In the genomic region with DNA sequence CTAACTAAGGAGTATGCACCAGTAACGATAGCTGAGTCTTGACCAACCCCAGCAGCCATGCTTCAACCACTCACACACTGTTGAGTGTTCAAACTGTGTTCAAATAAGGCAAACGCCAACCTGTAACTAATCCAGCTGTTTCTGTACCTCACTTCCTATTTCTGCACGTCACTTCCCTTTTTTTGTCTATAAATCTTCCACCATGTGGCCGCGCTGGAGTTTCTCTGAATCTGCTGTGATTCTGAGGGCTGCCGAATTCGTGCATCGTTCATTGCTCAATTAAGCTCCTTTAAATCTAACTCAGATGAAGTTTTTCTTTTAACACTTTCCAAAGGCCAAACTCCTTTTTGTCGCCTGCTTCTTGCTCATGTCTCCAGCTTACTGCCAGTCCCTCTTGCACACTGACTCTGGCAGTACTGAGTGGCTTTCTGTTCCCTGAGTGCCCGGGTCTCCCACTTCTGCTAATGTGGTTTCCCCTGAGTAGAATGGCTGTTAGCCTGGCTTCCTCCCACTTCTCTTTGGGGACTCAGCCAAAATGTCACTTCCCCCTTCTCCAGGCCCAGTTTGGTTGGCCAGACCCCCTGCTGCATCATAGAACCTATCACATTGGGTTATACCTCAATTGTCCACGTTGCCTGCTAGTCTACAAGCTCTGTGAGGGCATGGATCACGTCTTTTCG, we compare ENCODE assay signal across 1 cellular context.
TF ChIP-seq lines count a peak whose summit lies in the region.

No MANE protein-coding gene starts in this region.

TF ChIP-seq in HepG2, 621 proteins besides CTCF, POLR2A, EP300 and RAD21 (continued from another document):
- TF ChIP-seq IRF9 (CRISPR knock-in tag; IDR thresholded peaks at IDR 0.05; ENCODE audit: borderline replicate concordance) (no peak), ZNF224 (CRISPR knock-in tag; IDR thresholded peaks at IDR 0.05) (no peak), GATA4 (IDR thresholded peaks at IDR 0.05; ENCODE audit: borderline replicate concordance, low read depth) (no peak)
TF ChIP-seq in HepG2: peak in this region for 0.
